ENCODE assay signal across 8 cellular contexts in genomic region chr6:70411948-70412796, GRCh38. TPM values are rescaled to one million over a fixed set of nuclear protein-coding genes. Genes with fewer than 3 reads are reported as not detected.
DNase-seq lines count a peak whose midpoint lies in the region; ATAC-seq, FAIRE-seq and TF ChIP-seq lines count a peak whose summit lies in the region.

No MANE protein-coding gene starts in this region.

- H3K4me1 ChIP-seq in HepG2 (ENCODE audit: insufficient read depth, low read length) = peaks cover 40% of the 10 kb centered on the region
- no peaks in the 10 kb centered on the region for H3K4me1 ChIP-seq in thymus (ENCODE audit: control insufficient read depth, insufficient read depth, low read length)

- H3K4me2 ChIP-seq in HepG2 (ENCODE audit: low read depth, low read length) = peak overlapping the region; percentile 69

- WGBS in HepG2 (ENCODE audit: low lambda C conversion rate) = 64% methylated on average over 14 of the region's 14 CpGs
- WGBS in thymus = 93% methylated on average over 14 of the region's 14 CpGs

- peak overlapping the region; percentile 68 to 83 (median 74) for H3K4me3 ChIP-seq in HepG2 (replicated peaks in 1 of 3; ENCODE audit: insufficient read depth in 1 of 3, low read depth in 2 of 3, low read length in 3 of 3)
- peak overlapping the region; percentile 66 for H3K4me3 ChIP-seq in thymus (ENCODE audit: low read length)

- H3K79me2 ChIP-seq in HepG2 (ENCODE audit: insufficient read depth, low read length) = peaks cover 30% of the 10 kb centered on the region

- no peak overlapping the region for H2AFZ ChIP-seq in HepG2 (ENCODE audit: low read length)

- H3K27me3 ChIP-seq in HepG2 (ENCODE audit: control insufficient read depth in 1 of 2, insufficient read depth in 2 of 2, low read length in 2 of 2) (no peaks in the 10 kb centered on the region; a peak in 1 of 5 replicates), thymus (ENCODE audit: control insufficient read depth, insufficient read depth) (no peaks in the 10 kb centered on the region)

- DNase-seq in activated CD8-positive, alpha-beta memory T cell treated with anti-CD3 and anti-CD28 coated beads, Interleukin-2, amount 10 ng/mL, durations not matched to agents 7 days and 5 days = no peak
- no peak for DNase-seq in activated CD8-positive, alpha-beta memory T cell treated with anti-CD3 and anti-CD28 coated beads, Interleukin-2, amount 50 U/mL, for 48 hours
- DNase-seq in HepG2 (ENCODE audit: low spot score) = no peak
- no peak for DNase-seq in NCI-H446 treated with DMSO at 0.1 percent for 48 hours (lab: John Stamatoyannopoulos, UW)

- no peaks in the 10 kb centered on the region for H3K9me3 Mint-ChIP-seq in activated CD8-positive, alpha-beta memory T cell treated with anti-CD3 and anti-CD28 coated beads, Interleukin-2, amount 10 ng/mL, durations not matched to agents 7 days and 5 days (ENCODE audit: low read depth)

- H3K4me1 Mint-ChIP-seq in activated CD8-positive, alpha-beta memory T cell treated with anti-CD3 and anti-CD28 coated beads, Interleukin-2, amount 10 ng/mL, durations not matched to agents 7 days and 5 days = peaks cover 21% of the 10 kb centered on the region

- POLR2A ChIA-PET in HepG2 (lab: Yijun Ruan, JAX) = interaction anchor here (1.2 to 4.0 kb wide), 2 partner anchors 13 to 155 kb away, joined by 11 to 75 read pairs; partner anchors contain the start of gene SDHAF4

- TF ChIP-seq RAD21 in HepG2 (CRISPR knock-in tag; IDR thresholded peaks at IDR 0.05) = no peak

- no peak for TF ChIP-seq POLR2A in HepG2 (IDR thresholded peaks at IDR 0.05; ENCODE audit: insufficient read depth in 1 of 2, low read depth in 2 of 2, low read length in 2 of 2)

- H3K4me3 Mint-ChIP-seq in activated CD8-positive, alpha-beta memory T cell treated with anti-CD3 and anti-CD28 coated beads, Interleukin-2, amount 10 ng/mL, durations not matched to agents 7 days and 5 days = peak overlapping the region; percentile 84

- H4K20me1 ChIP-seq in HepG2 (ENCODE audit: insufficient read depth, low read length) = no peaks in the 10 kb centered on the region

- no peaks in the 10 kb centered on the region for H3K9me3 ChIP-seq in HepG2 (ENCODE audit: low read length)
- H3K9me3 ChIP-seq in thymus (ENCODE audit: control insufficient read depth) = no peaks in the 10 kb centered on the region

- peak overlapping the region; percentile 87 for H3K9ac ChIP-seq in HepG2 (ENCODE audit: insufficient read depth, low read depth, low read length)

- intact Hi-C loops in HepG2 (cut with micrococcal nuclease; ENCODE audit: unreplicated experiment) = no loop called here

- H3K27ac Mint-ChIP-seq in activated CD8-positive, alpha-beta memory T cell treated with anti-CD3 and anti-CD28 coated beads, Interleukin-2, amount 10 ng/mL, durations not matched to agents 7 days and 5 days = peak overlapping the region; percentile 85

- FAIRE-seq in HepG2 (lab: Jason Lieb, UNC) = no peak

- CTCF ChIA-PET in activated CD8-positive, alpha-beta memory T cell treated with anti-CD3 and anti-CD28 coated beads, Interleukin-2, amount 10 ng/mL, durations not matched to agents 7 days and 5 days (lab: Charles Lee) = interaction anchor here (1.6 to 2.2 kb wide), 2 partner anchors 295 to 544 kb away, joined by 5 to 6 read pairs; no protein-coding TSS in a partner anchor
- CTCF ChIA-PET in HepG2 (lab: Yijun Ruan, JAX; ENCODE audit: low intra/inter-chr PET ratio, low total read pairs) = no interaction called here

- in situ Hi-C loops in HepG2 (cut with HindIII; ENCODE audit: extremely low pct_ligation_motif_present, low pct_unique_long_range_greater_than_20kb) = no loop called here

- TF ChIP-seq CTCF in HepG2 (CRISPR knock-in tag; IDR thresholded peaks at IDR 0.05) = no peak

- no TSS peak for BruUV-seq in HepG2 (replicated peaks; lab: Mats Ljungman, UMichigan)

- peak overlapping the region; percentile 82 for H3K27ac ChIP-seq in angular gyrus (ENCODE audit: low read depth, low read length)
- H3K27ac ChIP-seq in HepG2 (ENCODE audit: extremely low read length, insufficient read depth, low read length) = peak overlapping the region; percentile 72
- H3K27ac ChIP-seq in thymus (ENCODE audit: low read depth) = no peak overlapping the region

- H3K36me3 Mint-ChIP-seq in activated CD8-positive, alpha-beta memory T cell treated with anti-CD3 and anti-CD28 coated beads, Interleukin-2, amount 10 ng/mL, durations not matched to agents 7 days and 5 days = peaks cover 2% of the 10 kb centered on the region

- no peak for ATAC-seq in activated CD8-positive, alpha-beta memory T cell treated with anti-CD3 and anti-CD28 coated beads, Interleukin-2, amount 10 ng/mL, durations not matched to agents 7 days and 5 days
- ATAC-seq in HepG2 = no peak
- ATAC-seq in GM18907 (IDR thresholded peaks at IDR 0.05; ENCODE audit: unreplicated experiment) = no peak
- no peak for ATAC-seq in HG02885 (IDR thresholded peaks at IDR 0.05; ENCODE audit: poor library complexity, unreplicated experiment)

- peaks cover 13% of the 10 kb centered on the region for H3K27me3 Mint-ChIP-seq in activated CD8-positive, alpha-beta memory T cell treated with anti-CD3 and anti-CD28 coated beads, Interleukin-2, amount 10 ng/mL, durations not matched to agents 7 days and 5 days

- peaks cover 0 to 4% of the 10 kb centered on the region in 2 experiments; a peak in 1 of 5 replicates for H3K36me3 ChIP-seq in HepG2 (replicated peaks in 1 of 2; ENCODE audit: control insufficient read depth in 1 of 2, insufficient read depth in 2 of 2, low read length in 2 of 2)
- H3K36me3 ChIP-seq in thymus (ENCODE audit: control insufficient read depth, insufficient read depth) = no peaks in the 10 kb centered on the region

- no peak for TF ChIP-seq EP300 in HepG2 (IDR thresholded peaks at IDR 0.05; ENCODE audit: low read depth in 2 of 2, low read length in 2 of 2)
- no peak for TF ChIP-seq EP300 in HepG2 (CRISPR knock-in tag; IDR thresholded peaks at IDR 0.05; ENCODE audit: borderline replicate concordance)

TF ChIP-seq in HepG2, 621 proteins besides CTCF, POLR2A, EP300 and RAD21:
- TF ChIP-seq NR2C2 (CRISPR knock-in tag; IDR thresholded peaks at IDR 0.05; ENCODE audit: borderline replicate concordance) = 0 out of 2 replicates have a peak, but pooled peaks have one; percentile 7
- 0 out of 2 replicates have a peak, but pooled peaks have one; percentile 1 for TF ChIP-seq CREM (IDR thresholded peaks at IDR 0.05)
- TF ChIP-seq CREM (CRISPR knock-in tag; IDR thresholded peaks at IDR 0.05) = no peak
- 0 out of 2 replicates have a peak, but pooled peaks have one; percentile 31 for TF ChIP-seq ZMYM3 (CRISPR knock-in tag; IDR thresholded peaks at IDR 0.05)
- TF ChIP-seq ZNF460 (CRISPR knock-in tag; IDR thresholded peaks at IDR 0.05; ENCODE audit: borderline replicate concordance) = peak; percentile 54; the same call in 1 of the 2 replicates
- TF ChIP-seq NRL (CRISPR knock-in tag; IDR thresholded peaks at IDR 0.05; ENCODE audit: borderline replicate concordance) = no peak
- peak; percentile 17; the same call in 1 of the 2 replicates for TF ChIP-seq CEBPG (CRISPR knock-in tag; IDR thresholded peaks at IDR 0.05)

RNA-seq across cellular contexts. Expression of gene FAM135A, which starts 1.1 kb away (rescaled TPM):
- 10 to 100 TPM in 1 of 2 experiments, 1 to 10 TPM in 1; 9.7 to 10.2 TPM for total RNA-seq in activated CD8-positive, alpha-beta memory T cell treated with anti-CD3 and anti-CD28 coated beads, Interleukin-2, amount 10 ng/mL, durations not matched to agents 7 days and 5 days
- 26.9 and 32.9 TPM in 2 replicates for total RNA-seq in HepG2 (2016; rRNA removed; fragmentation: Illumina TruSeq; extraction: Trizol)
- total RNA-seq in HepG2 (2016; cell fraction: cytosol; rRNA removed; fragmentation: Illumina TruSeq; extraction: Trizol; ENCODE audit: low read depth) = 17.8 and 19.2 TPM in 2 replicates
- 24.5 and 33.7 TPM in 2 replicates for total RNA-seq in HepG2 (2016; cell fraction: insoluble cytoplasmic fraction; rRNA removed; fragmentation: Illumina TruSeq; extraction: Trizol)
- total RNA-seq in HepG2 (2016; cell fraction: membrane; rRNA removed; fragmentation: Illumina TruSeq; extraction: Trizol) = 22.1 and 25.4 TPM in 2 replicates
- total RNA-seq in HepG2 (2016; cell fraction: nucleus; rRNA removed; fragmentation: Illumina TruSeq; extraction: Trizol) = 40.9 and 41.2 TPM in 2 replicates
- polyA plus RNA-seq in HepG2 (2011; rRNA removed) = 24.3 and 31.5 TPM in 2 replicates
- polyA plus RNA-seq in HepG2 (2011; cell fraction: cytosol; rRNA removed) = 10.3 and 14.3 TPM in 2 replicates
- polyA plus RNA-seq in HepG2 (2011; cell fraction: nucleus; rRNA removed) = 19.3 and 22.2 TPM in 2 replicates
- polyA plus RNA-seq in HepG2 (2012) = 12.7 and 14.8 TPM in 2 replicates
- 2.7 and 3.1 TPM in 2 replicates for polyA plus RNA-seq in HepG2 (2016; cell fraction: cytosol; fragmentation: Illumina TruSeq; extraction: Trizol; ENCODE audit: low read depth)
- 23.1 and 24.1 TPM in 2 replicates for polyA plus RNA-seq in HepG2 (2016; cell fraction: insoluble cytoplasmic fraction; fragmentation: Illumina TruSeq; extraction: Trizol; ENCODE audit: low read depth)
- 6.4 and 6.7 TPM in 2 replicates for polyA plus RNA-seq in HepG2 (2016; cell fraction: membrane; fragmentation: Illumina TruSeq; extraction: Trizol; ENCODE audit: low read depth)
- 21.1 and 25.9 TPM in 2 replicates for polyA plus RNA-seq in HepG2 (2016; cell fraction: nucleus; fragmentation: Illumina TruSeq; extraction: Trizol; ENCODE audit: insufficient read depth, low read depth)
- 10.7 and 43.1 TPM in 2 replicates for polyA minus RNA-seq in HepG2 (2011; rRNA and poly(A)+ RNA removed; ENCODE audit: low replicate concordance)
- 26.6 and 32.6 TPM in 2 replicates for polyA minus RNA-seq in HepG2 (2011; cell fraction: cytosol; rRNA and poly(A)+ RNA removed)
- polyA minus RNA-seq in HepG2 (2011; cell fraction: nucleus; rRNA and poly(A)+ RNA removed) = 173 and 226 TPM in 2 replicates
- polyA plus RNA-seq in thymus = 16.0 TPM
